1 cellular context compared by ENCODE assay signal in the genomic region with DNA sequence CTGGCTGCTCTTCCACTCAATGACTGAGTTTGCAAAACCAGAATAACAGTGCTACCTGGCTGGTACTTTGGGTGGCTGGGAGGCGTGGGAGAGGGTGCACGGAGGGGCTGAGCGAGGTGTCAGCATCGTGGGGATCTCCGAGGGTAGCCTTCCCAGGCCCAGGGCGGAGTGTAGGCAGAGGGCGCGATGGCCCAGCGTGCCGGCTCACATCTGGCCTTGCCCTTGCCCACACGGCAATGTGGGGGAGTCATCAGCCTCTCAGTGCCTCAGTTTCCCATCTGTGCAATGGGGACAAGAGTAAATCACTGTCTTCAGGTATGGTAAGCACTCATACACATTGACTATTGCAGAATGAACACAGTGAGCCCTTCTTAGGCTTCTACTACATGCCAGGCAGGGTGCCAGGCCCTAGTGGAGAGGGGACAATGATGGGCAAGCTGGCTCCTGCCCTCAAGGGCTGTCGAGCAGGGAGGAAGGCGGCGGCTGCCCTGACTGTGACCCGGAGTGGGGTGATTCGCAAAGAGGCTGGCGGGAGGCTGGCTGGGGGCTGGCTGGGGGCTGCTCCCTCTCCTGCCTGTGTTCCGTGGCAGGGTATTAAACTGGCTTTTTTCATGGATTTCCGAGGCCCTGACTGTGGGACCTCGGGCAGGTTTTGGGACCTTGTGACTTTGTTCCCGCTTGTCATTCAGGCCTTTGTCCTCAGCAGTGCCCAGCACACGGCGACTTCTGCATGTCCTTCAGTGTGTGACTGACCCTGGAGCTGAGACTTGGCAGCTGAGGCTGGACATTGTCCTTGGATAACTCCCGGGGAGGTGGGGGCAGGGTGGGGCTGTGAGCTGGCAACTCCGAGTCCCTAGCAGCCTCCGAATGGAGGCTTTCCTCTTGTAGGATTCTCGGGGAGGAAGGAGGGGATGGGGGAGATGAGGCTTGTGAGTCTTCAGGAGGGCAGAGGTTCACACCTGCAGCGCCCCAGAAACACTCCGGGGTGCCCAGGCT.
TF ChIP-seq lines count a peak whose summit lies in the region.

No MANE protein-coding gene starts in this region.

TF ChIP-seq in GM23338, 12 proteins besides CTCF, POLR2A, EP300 and RAD21 (continued from another document):
- TF ChIP-seq ZNF462 (CRISPR knock-in tag; IDR thresholded peaks at IDR 0.05) (no peak), ZNF114 (CRISPR knock-in tag; IDR thresholded peaks at IDR 0.05) (no peak)
- TF ChIP-seq, protein P1, sequence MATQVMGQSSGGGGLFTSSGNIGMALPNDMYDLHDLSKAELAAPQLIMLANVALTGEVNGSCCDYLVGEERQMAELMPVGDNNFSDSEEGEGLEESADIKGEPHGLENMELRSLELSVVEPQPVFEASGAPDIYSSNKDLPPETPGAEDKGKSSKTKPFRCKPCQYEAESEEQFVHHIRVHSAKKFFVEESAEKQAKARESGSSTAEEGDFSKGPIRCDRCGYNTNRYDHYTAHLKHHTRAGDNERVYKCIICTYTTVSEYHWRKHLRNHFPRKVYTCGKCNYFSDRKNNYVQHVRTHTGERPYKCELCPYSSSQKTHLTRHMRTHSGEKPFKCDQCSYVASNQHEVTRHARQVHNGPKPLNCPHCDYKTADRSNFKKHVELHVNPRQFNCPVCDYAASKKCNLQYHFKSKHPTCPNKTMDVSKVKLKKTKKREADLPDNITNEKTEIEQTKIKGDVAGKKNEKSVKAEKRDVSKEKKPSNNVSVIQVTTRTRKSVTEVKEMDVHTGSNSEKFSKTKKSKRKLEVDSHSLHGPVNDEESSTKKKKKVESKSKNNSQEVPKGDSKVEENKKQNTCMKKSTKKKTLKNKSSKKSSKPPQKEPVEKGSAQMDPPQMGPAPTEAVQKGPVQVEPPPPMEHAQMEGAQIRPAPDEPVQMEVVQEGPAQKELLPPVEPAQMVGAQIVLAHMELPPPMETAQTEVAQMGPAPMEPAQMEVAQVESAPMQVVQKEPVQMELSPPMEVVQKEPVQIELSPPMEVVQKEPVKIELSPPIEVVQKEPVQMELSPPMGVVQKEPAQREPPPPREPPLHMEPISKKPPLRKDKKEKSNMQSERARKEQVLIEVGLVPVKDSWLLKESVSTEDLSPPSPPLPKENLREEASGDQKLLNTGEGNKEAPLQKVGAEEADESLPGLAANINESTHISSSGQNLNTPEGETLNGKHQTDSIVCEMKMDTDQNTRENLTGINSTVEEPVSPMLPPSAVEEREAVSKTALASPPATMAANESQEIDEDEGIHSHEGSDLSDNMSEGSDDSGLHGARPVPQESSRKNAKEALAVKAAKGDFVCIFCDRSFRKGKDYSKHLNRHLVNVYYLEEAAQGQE (IDR thresholded peaks at IDR 0.05; ENCODE audit: unreplicated experiment), result no peak
